ENCODE assay signal across 11 cellular contexts in genomic region chr14:77991128-77991772, GRCh38.
A peak's percentile ranks its signal among the peaks of the same experiment; 100 is the strongest.
DNase-seq lines count a peak whose midpoint lies in the region; ATAC-seq and TF ChIP-seq lines count a peak whose summit lies in the region.
"Had no signal": no experiment of that assay in that cellular context is flagged by ENCODE, and none has a peak within 500 bp of the region (broad histone marks: within the 10 kb centered on the region; RNA-seq: fewer than 3 reads in every experiment).

No MANE protein-coding gene starts in this region.

- no peak for ATAC-seq in PC-3
- ATAC-seq: sciatic nerve had no signal

- no peaks in the 10 kb centered on the region for H3K79me2 ChIP-seq in Loucy (ENCODE audit: insufficient read depth, low read length)
- no peaks in the 10 kb centered on the region for H3K79me2 ChIP-seq in PC-3 (ENCODE audit: low read length)

- H3K9ac ChIP-seq in Loucy (ENCODE audit: low read depth, low read length, poor library complexity, severe bottlenecking) (no peak overlapping the region), PC-3 (ENCODE audit: low read length) (no peak overlapping the region)

- H3K36me3 ChIP-seq in Loucy (ENCODE audit: insufficient read depth, low read length) (no peaks in the 10 kb centered on the region), PC-3 (ENCODE audit: low read depth, low read length) (no peaks in the 10 kb centered on the region)

- peaks cover 2% of the 10 kb centered on the region for H3K9me3 Mint-ChIP-seq in neural crest cell

- H4K20me1 ChIP-seq in Loucy (ENCODE audit: insufficient read depth, low read length, poor library complexity, severe bottlenecking) (no peaks in the 10 kb centered on the region), PC-3 (ENCODE audit: low read length) (no peaks in the 10 kb centered on the region)

- DNase-seq in GF-D8 (lab: John Stamatoyannopoulos, UW) (peak; percentile 3), neural crest cell (ENCODE audit: low read depth, low spot score) (no peak), OCI-M2 (lab: John Stamatoyannopoulos, UW; ENCODE audit: unreplicated experiment) (no peak), PC-3 (no peak)
- no peak for DNase-seq in stimulated activated CD4-positive, alpha-beta T cell treated with anti-CD3 and anti-CD28 coated beads, Interleukin-4, amount 100 ng/mL, for 4 hours
- DNase-seq: activated CD4-positive, alpha-beta T cell treated with anti-CD3 and anti-CD28 coated beads, Interleukin-2, amount 50 U/mL, for 4 hours; Calu3; NCI-H345 had no signal

- H3K4me3 ChIP-seq in Loucy (ENCODE audit: low read length, poor library complexity, severe bottlenecking), result no peak overlapping the region
- no peak overlapping the region for H3K4me3 ChIP-seq in PC-3 (ENCODE audit: low read length)

- H3K4me2 ChIP-seq in Loucy (ENCODE audit: low read depth, low read length, poor library complexity, severe bottlenecking) (no peak overlapping the region), PC-3 (ENCODE audit: low read length) (no peak overlapping the region)

- CTCF ChIA-PET in PC-3 (lab: Charles Lee), result no interaction called here

- H3K36me3 Mint-ChIP-seq in neural crest cell (ENCODE audit: low read depth), result no peaks in the 10 kb centered on the region

- no peaks in the 10 kb centered on the region for H3K4me1 ChIP-seq in Loucy (ENCODE audit: insufficient read depth, low read length, poor library complexity, severe bottlenecking)
- no peaks in the 10 kb centered on the region for H3K4me1 ChIP-seq in PC-3 (ENCODE audit: insufficient read depth, low read length)

- H3K4me3 Mint-ChIP-seq in neural crest cell, result no peak overlapping the region

- TF ChIP-seq CTCF in Loucy (conservative IDR thresholded peaks at IDR 0.05; ENCODE audit: low read length), result peak; percentile 56
- peak; percentile 32 for TF ChIP-seq CTCF in neural crest cell (conservative IDR thresholded peaks at IDR 0.05)
- TF ChIP-seq CTCF in PC-3 (conservative IDR thresholded peaks at IDR 0.05; ENCODE audit: low read depth, low read length), result no peak

- peak overlapping the region; percentile 92 for H3K27ac ChIP-seq in angular gyrus (ENCODE audit: low read depth, low read length)
- no peak overlapping the region for H3K27ac ChIP-seq in PC-3 (ENCODE audit: low read length)

- H3K27me3 ChIP-seq in Loucy (ENCODE audit: insufficient read depth, low read length, poor library complexity, severe bottlenecking) (no peaks in the 10 kb centered on the region), PC-3 (ENCODE audit: low read length) (no peaks in the 10 kb centered on the region)

- no peak overlapping the region for H3K27ac Mint-ChIP-seq in neural crest cell (ENCODE audit: unreplicated experiment)

- BruUV-seq in PC-3 (replicated peaks; lab: Mats Ljungman, UMichigan), result no TSS peak

- no peaks in the 10 kb centered on the region for H3K9me3 ChIP-seq in Loucy (ENCODE audit: insufficient read depth, low read depth, low read length)
- H3K9me3 ChIP-seq in PC-3 (ENCODE audit: low read length), result no peaks in the 10 kb centered on the region

- POLR2A ChIA-PET in PC-3 (lab: Charles Lee; ENCODE audit: unreplicated experiment), result no interaction called here

- H3F3A ChIP-seq in Loucy (ENCODE audit: low read depth) (no peaks in the 10 kb centered on the region), PC-3 (ENCODE audit: low read length, unreplicated experiment) (no peaks in the 10 kb centered on the region)

- intact Hi-C loops in PC-3 (cut with micrococcal nuclease), result no loop called here

- H2AFZ ChIP-seq in Loucy (ENCODE audit: low read length) (peak overlapping the region; percentile 71), PC-3 (ENCODE audit: low read length) (no peak overlapping the region)

- H3K9me2 ChIP-seq in Loucy (replicated peaks; ENCODE audit: low read depth, low read length) (no peaks in the 10 kb centered on the region), PC-3 (replicated peaks; ENCODE audit: low read length) (no peaks in the 10 kb centered on the region)

- H3K4me1 Mint-ChIP-seq in neural crest cell, result peaks cover 29% of the 10 kb centered on the region

- H3K27me3 Mint-ChIP-seq in neural crest cell (ENCODE audit: low read depth), result no peaks in the 10 kb centered on the region
